ENCODE assay signal across 8 cellular contexts in genomic region chr1:234598974-234599616, GRCh38. TPM values are rescaled to one million over a fixed set of nuclear protein-coding genes. Genes with fewer than 3 reads are reported as not detected.
A peak's percentile ranks its signal among the peaks of the same experiment; 100 is the strongest.
DNase-seq lines count a peak whose midpoint lies in the region; ATAC-seq and TF ChIP-seq lines count a peak whose summit lies in the region.

No MANE protein-coding gene starts in this region.

- H3F3A ChIP-seq in GM23338 (replicated peaks; ENCODE audit: low read depth): no peaks in the 10 kb centered on the region

- H3K4me1 Mint-ChIP-seq in GM23338: peaks cover 40% of the 10 kb centered on the region

- peak overlapping the region; percentile 79 for H3K4me3 Mint-ChIP-seq in GM23338

- TF ChIP-seq POLR2A in erythroblast (IDR thresholded peaks at IDR 0.05; ENCODE audit: low read length): no peak

- peaks cover 2% of the 10 kb centered on the region; the same call in 1 of the 2 replicates for H4K20me1 ChIP-seq in GM23338 (replicated peaks; ENCODE audit: insufficient read depth)

- H3K9ac ChIP-seq in parathyroid adenoma: no peak overlapping the region

- TF ChIP-seq CTCF in GM23338 (conservative IDR thresholded peaks at IDR 0.05; ENCODE audit: low read depth in 2 of 2) (no peak), RWPE2 (IDR thresholded peaks at IDR 0.05; ENCODE audit: poor library complexity, severe bottlenecking) (no peak), parathyroid adenoma (IDR thresholded peaks at IDR 0.05) (no peak)

- H3K36me3 ChIP-seq in GM23338 (ENCODE audit: insufficient read depth) (no peaks in the 10 kb centered on the region), RWPE2 (ENCODE audit: low read depth) (peaks cover 24% of the 10 kb centered on the region), parathyroid adenoma (ENCODE audit: control insufficient read depth, insufficient read depth, low read length) (no peaks in the 10 kb centered on the region)

- H3K36me3 Mint-ChIP-seq in GM23338 (ENCODE audit: low read depth): peaks cover 15% of the 10 kb centered on the region

- H3K27me3 Mint-ChIP-seq in GM23338 (ENCODE audit: insufficient read depth, low read depth, poor library complexity): peaks cover 4% of the 10 kb centered on the region

- peaks cover 17% of the 10 kb centered on the region for H3K9me3 Mint-ChIP-seq in GM23338

- H3K27me3 ChIP-seq in GM23338 (ENCODE audit: insufficient read depth) (no peaks in the 10 kb centered on the region), RWPE2 (ENCODE audit: insufficient read depth, poor library complexity, severe bottlenecking) (no peaks in the 10 kb centered on the region), parathyroid adenoma (ENCODE audit: control insufficient read depth, insufficient read depth, low read length) (no peaks in the 10 kb centered on the region)

- H3K79me2 ChIP-seq in GM23338 (replicated peaks; ENCODE audit: insufficient read depth) (peaks cover 23% of the 10 kb centered on the region), parathyroid adenoma (no peaks in the 10 kb centered on the region)

- no peak for ATAC-seq in GM23338
- no peak for ATAC-seq in RWPE2 (ENCODE audit: low read depth)
- ATAC-seq in HG02678 (IDR thresholded peaks at IDR 0.05; ENCODE audit: unreplicated experiment): no peak
- no peak for ATAC-seq in HG02870 (IDR thresholded peaks at IDR 0.05; ENCODE audit: unreplicated experiment)

- H3K27ac ChIP-seq in GM23338 (ENCODE audit: low read depth) (peak overlapping the region; percentile 80), RWPE2 (ENCODE audit: poor library complexity, severe bottlenecking) (peak overlapping the region; percentile 98), parathyroid adenoma (peak overlapping the region; percentile 99)

- H3K4me1 ChIP-seq in GM23338 (ENCODE audit: insufficient read depth) (peaks cover 49% of the 10 kb centered on the region), RWPE2 (ENCODE audit: insufficient read depth, poor library complexity, severe bottlenecking) (peaks cover 43% of the 10 kb centered on the region), parathyroid adenoma (peaks cover 17% of the 10 kb centered on the region)

- H3K4me3 ChIP-seq in GM23338: peak overlapping the region; percentile 57
- peak overlapping the region; percentile 29 for H3K4me3 ChIP-seq in RWPE2 (ENCODE audit: severe bottlenecking)
- H3K4me3 ChIP-seq in parathyroid adenoma (ENCODE audit: low read depth, low read length): peak overlapping the region; percentile 56

- 0 out of 2 replicates have a peak, but pooled peaks cover 7% of the 10 kb centered on the region for H3K9me2 ChIP-seq in GM23338 (ENCODE audit: insufficient read depth)

- H3K4me2 ChIP-seq in GM23338: peak overlapping the region; percentile 80
- peak overlapping the region; percentile 89 for H3K4me2 ChIP-seq in parathyroid adenoma (ENCODE audit: low read length)

- DNase-seq in GM23338 (ENCODE audit: low spot score) (no peak), RWPE2 (ENCODE audit: low spot score) (no peak), erythroblast (lab: John Stamatoyannopoulos, UW) (peak; percentile 43 to 52), SW480 (ENCODE audit: low spot score) (no peak), RKO (ENCODE audit: low spot score) (no peak)

- H3K27ac Mint-ChIP-seq in GM23338: peak overlapping the region; percentile 91

- H3K9me3 ChIP-seq in RWPE2 (ENCODE audit: severe bottlenecking) (no peaks in the 10 kb centered on the region), parathyroid adenoma (ENCODE audit: control insufficient read depth, low read length) (no peaks in the 10 kb centered on the region)

- H2AFZ ChIP-seq in GM23338 (no peak overlapping the region), parathyroid adenoma (no peak overlapping the region)

TF ChIP-seq in GM23338, 12 proteins besides CTCF, POLR2A, EP300 and RAD21 (continues in another document):
- TF ChIP-seq ETS1 (IDR thresholded peaks at IDR 0.05) (no peak), STAT1 (IDR thresholded peaks at IDR 0.05; ENCODE audit: unreplicated experiment) (no peak), CREB1 (CRISPR knock-in tag; IDR thresholded peaks at IDR 0.05; ENCODE audit: low read depth) (no peak), NANOG (IDR thresholded peaks at IDR 0.05; ENCODE audit: borderline replicate concordance) (no peak), EZH2phosphoT487 (IDR thresholded peaks at IDR 0.05; ENCODE audit: unreplicated experiment) (no peak), ZNF462 (CRISPR knock-in tag; IDR thresholded peaks at IDR 0.05) (no peak), EZH2 (IDR thresholded peaks at IDR 0.05; ENCODE audit: low read depth, unreplicated experiment) (no peak)

RNA-seq across cellular contexts. Expression of gene IRF2BP2, which starts 10.9 kb away (rescaled TPM):
- total RNA-seq in GM23338 (2014; rRNA removed; shearing (Covaris generic)): 62.4 and 62.9 TPM in 2 replicates
- 19.4 and 21.5 TPM in 2 replicates for polyA plus RNA-seq in GM23338 (2016; fragmentation: Nextera tagmentation; extraction: Ambion mirVana)

Comparison
In these comparisons a context has a peak if more than half of its experiments do, and no peak if none do; other contexts are left out.
1. DNase-seq: peak in erythroblast (2 of 2); none in GM23338 (single experiment), RWPE2 (single experiment), SW480 (single experiment) and RKO (single experiment).
2. Peak in every context shown above with its lines, with median percentiles within 50 percentile points of each other: H3K27ac ChIP-seq and H3K4me3 ChIP-seq.